ENCODE assay signal across 8 cellular contexts in the genomic region with DNA sequence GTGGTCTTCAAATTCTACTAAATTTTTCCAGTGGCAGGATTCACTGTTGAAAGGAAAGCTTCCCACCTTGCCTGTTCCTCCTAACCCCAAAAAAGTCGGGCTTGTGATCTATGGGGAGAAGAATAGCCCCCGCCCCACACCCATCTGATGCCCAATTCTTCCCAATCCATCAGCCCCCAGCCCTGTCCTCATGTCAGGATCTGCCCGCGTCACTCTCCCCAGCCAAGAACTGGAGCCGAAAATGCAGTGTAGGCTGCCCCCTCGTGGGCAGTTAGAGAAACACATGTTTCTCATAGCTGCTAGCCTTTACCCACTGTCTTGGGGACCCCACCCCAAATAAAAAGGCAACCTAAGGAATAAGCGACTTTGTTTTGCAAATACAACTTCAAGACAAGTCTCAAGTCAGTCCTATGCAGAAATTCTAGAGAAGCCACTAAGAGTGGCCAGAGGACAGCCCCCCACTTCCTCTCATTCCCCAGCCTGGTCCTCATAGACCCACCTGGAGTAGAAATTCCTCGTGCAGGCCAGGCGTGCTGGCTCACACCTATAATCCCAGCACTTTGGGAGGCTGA. TPM values are rescaled to one million over a fixed set of nuclear protein-coding genes. Genes with fewer than 3 reads are reported as not detected.
DNase-seq lines count a peak whose midpoint lies in the region; ATAC-seq, FAIRE-seq and TF ChIP-seq lines count a peak whose summit lies in the region.

No MANE protein-coding gene starts in this region.

- in situ Hi-C loops in HepG2 (cut with HindIII; ENCODE audit: extremely low pct_ligation_motif_present, low pct_unique_long_range_greater_than_20kb), result loop anchor here (5.0 kb wide), 2 partner anchors 132 to 397 kb away; no protein-coding TSS in a partner anchor

- H3K9me3 ChIP-seq in colonic mucosa (no peaks in the 10 kb centered on the region), HepG2 (ENCODE audit: low read length) (no peaks in the 10 kb centered on the region)

- H3K27ac ChIP-seq in VCaP (peak overlapping the region; percentile 35; the same call in 1 of the 2 replicates), colonic mucosa (no peak overlapping the region), HepG2 (ENCODE audit: extremely low read length, insufficient read depth, low read length) (no peak overlapping the region)

- H3K4me3 ChIP-seq in colonic mucosa (no peak overlapping the region), HepG2 (replicated peaks in 1 of 3; ENCODE audit: insufficient read depth in 1 of 3, low read depth in 2 of 3, low read length in 3 of 3) (peak overlapping the region; percentile 27 to 58 (median 44); a peak in 5 of 6 replicates)

- TF ChIP-seq RAD21 in HepG2 (CRISPR knock-in tag; IDR thresholded peaks at IDR 0.05), result peak; percentile 87

- no peaks in the 10 kb centered on the region for H4K20me1 ChIP-seq in HepG2 (ENCODE audit: insufficient read depth, low read length)

- intact Hi-C loops in colonic mucosa (cut with DNase I) (loop anchor here (1.0 to 10.0 kb wide), 2 partner anchors 134 to 394 kb away; no protein-coding TSS in a partner anchor), HepG2 (cut with micrococcal nuclease; ENCODE audit: unreplicated experiment) (loop anchor here (10.0 kb wide), 1 partner anchor 64 kb away; no protein-coding TSS in a partner anchor)

- peak; percentile 93 for TF ChIP-seq CTCF in VCaP (conservative IDR thresholded peaks at IDR 0.05)
- TF ChIP-seq CTCF in colonic mucosa (IDR thresholded peaks at IDR 0.05), result peak; percentile 62
- peak; percentile 93 for TF ChIP-seq CTCF in HepG2 (CRISPR knock-in tag; IDR thresholded peaks at IDR 0.05)

- peak; percentile 77 for DNase-seq in stimulated activated CD4-positive, alpha-beta T cell treated with anti-CD3 and anti-CD28 coated beads, Interleukin-15, amount 100 ng/mL, for 24 hours
- DNase-seq in stimulated activated CD4-positive, alpha-beta T cell treated with anti-CD3 and anti-CD28 coated beads, Interleukin-12 subunit alpha, Interleukin-12 subunit beta, amount 100 ng/mL, for 4 hours, result no peak
- DNase-seq in NCI-H1092 (lab: John Stamatoyannopoulos, UW) (peak; percentile 18), colonic mucosa (peak; percentile 54), HepG2 (ENCODE audit: low spot score) (peak; percentile 55)
- DNase-seq in stimulated activated naive CD8-positive, alpha-beta T cell treated with anti-CD3 and anti-CD28 coated beads, Interleukin-15, Interleukin-2, amounts not matched to agents 100 U/mL and 50 U/mL, for 24 hours, result peak; percentile 78

- TF ChIP-seq EP300 in HepG2 (IDR thresholded peaks at IDR 0.05; ENCODE audit: low read depth in 2 of 2, low read length in 2 of 2) (no peak), HepG2 (CRISPR knock-in tag; IDR thresholded peaks at IDR 0.05; ENCODE audit: borderline replicate concordance) (no peak)

- FAIRE-seq in HepG2 (lab: Jason Lieb, UNC), result peak; percentile 73

- no peak for TF ChIP-seq POLR2A in HepG2 (IDR thresholded peaks at IDR 0.05; ENCODE audit: insufficient read depth in 1 of 2, low read depth in 2 of 2, low read length in 2 of 2)

- H3K4me1 ChIP-seq in colonic mucosa (peaks cover 16% of the 10 kb centered on the region), HepG2 (ENCODE audit: insufficient read depth, low read length) (peaks cover 36% of the 10 kb centered on the region)

- H2AFZ ChIP-seq in HepG2 (ENCODE audit: low read length), result no peak overlapping the region

- H3K9ac ChIP-seq in colonic mucosa (ENCODE audit: low read depth in 2 of 2, low read length in 2 of 2) (no peak overlapping the region), HepG2 (ENCODE audit: insufficient read depth, low read depth, low read length) (no peak overlapping the region)

- POLR2A ChIA-PET in HepG2 (lab: Yijun Ruan, JAX), result interaction anchor here (0.6 to 2.3 kb wide), 8 partner anchors 9 to 137 kb away, joined by 4 to 13 read pairs (median 7); a partner anchor contains a TSS

- H3K36me3 ChIP-seq in colonic mucosa (no peaks in the 10 kb centered on the region), HepG2 (replicated peaks in 1 of 2; ENCODE audit: control insufficient read depth in 1 of 2, insufficient read depth in 2 of 2, low read length in 2 of 2) (no peaks in the 10 kb centered on the region)

- no peaks in the 10 kb centered on the region for H3K27me3 ChIP-seq in colonic mucosa
- H3K27me3 ChIP-seq in HepG2 (ENCODE audit: control insufficient read depth in 1 of 2, insufficient read depth in 2 of 2, low read length in 2 of 2), result no peaks in the 10 kb centered on the region

- 4% methylated on average over 8 of the region's 9 CpGs for WGBS in HepG2 (ENCODE audit: low lambda C conversion rate)

- no TSS peak for BruUV-seq in HepG2 (replicated peaks; lab: Mats Ljungman, UMichigan)

- peak; percentile 31 for ATAC-seq in HepG2
- peak; percentile 41 for ATAC-seq in stimulated activated naive CD8-positive, alpha-beta T cell treated with anti-CD3 and anti-CD28 coated beads, Interleukin-15, Interleukin-2, amounts not matched to agents 100 U/mL and 50 U/mL, for 24 hours
- ATAC-seq in HG03039 (IDR thresholded peaks at IDR 0.05; ENCODE audit: unreplicated experiment), result no peak

- peak overlapping the region; percentile 87 for H3K4me2 ChIP-seq in HepG2 (ENCODE audit: low read depth, low read length)

- H3K79me2 ChIP-seq in HepG2 (ENCODE audit: insufficient read depth, low read length), result no peaks in the 10 kb centered on the region

- CTCF ChIA-PET in HepG2 (lab: Yijun Ruan, JAX; ENCODE audit: low intra/inter-chr PET ratio, low total read pairs), result interaction anchor here (0.8 to 5.8 kb wide), 8 partner anchors 28 to 150 kb away, joined by 3 to 59 read pairs (median 5); no protein-coding TSS in a partner anchor

RNA-seq across cellular contexts. Expression of a gene that starts 13.0 kb away (rescaled TPM):
- total RNA-seq in colonic mucosa (100 to 1,000 TPM in 1 of 2 donors, 10 to 100 TPM in 1; 64.3 to 126 TPM), HepG2 (2016; rRNA removed; fragmentation: Illumina TruSeq; extraction: Trizol) (20.6 and 21.3 TPM in 2 replicates)
- total RNA-seq in HepG2 (2016; cell fraction: cytosol; rRNA removed; fragmentation: Illumina TruSeq; extraction: Trizol; ENCODE audit: low read depth), result 8.5 and 9.2 TPM in 2 replicates
- 17.5 and 21.5 TPM in 2 replicates for total RNA-seq in HepG2 (2016; cell fraction: insoluble cytoplasmic fraction; rRNA removed; fragmentation: Illumina TruSeq; extraction: Trizol)
- total RNA-seq in HepG2 (2016; cell fraction: membrane; rRNA removed; fragmentation: Illumina TruSeq; extraction: Trizol), result 24.6 and 31.5 TPM in 2 replicates
- total RNA-seq in HepG2 (2016; cell fraction: nucleus; rRNA removed; fragmentation: Illumina TruSeq; extraction: Trizol), result 22.6 and 23.4 TPM in 2 replicates
- polyA plus RNA-seq in HepG2 (2011; rRNA removed), result 12.5 and 18.8 TPM in 2 replicates
- polyA plus RNA-seq in HepG2 (2011; cell fraction: cytosol; rRNA removed), result 13.9 and 14.0 TPM in 2 replicates
- polyA plus RNA-seq in HepG2 (2011; cell fraction: nucleus; rRNA removed), result 67.4 and 72.0 TPM in 2 replicates
- 26.5 and 39.5 TPM in 2 replicates for polyA plus RNA-seq in HepG2 (2012)
- polyA plus RNA-seq in HepG2 (2016; cell fraction: cytosol; fragmentation: Illumina TruSeq; extraction: Trizol; ENCODE audit: low read depth), result 10.3 and 12.4 TPM in 2 replicates
- polyA plus RNA-seq in HepG2 (2016; cell fraction: insoluble cytoplasmic fraction; fragmentation: Illumina TruSeq; extraction: Trizol; ENCODE audit: low read depth), result 42.9 and 49.6 TPM in 2 replicates
- polyA plus RNA-seq in HepG2 (2016; cell fraction: membrane; fragmentation: Illumina TruSeq; extraction: Trizol; ENCODE audit: low read depth), result 24.4 and 34.3 TPM in 2 replicates
- 80.5 and 84.1 TPM in 2 replicates for polyA plus RNA-seq in HepG2 (2016; cell fraction: nucleus; fragmentation: Illumina TruSeq; extraction: Trizol; ENCODE audit: insufficient read depth, low read depth)
- polyA minus RNA-seq in HepG2 (2011; rRNA and poly(A)+ RNA removed; ENCODE audit: low replicate concordance), result 34.0 and 51.8 TPM in 2 replicates
- 19.3 and 20.3 TPM in 2 replicates for polyA minus RNA-seq in HepG2 (2011; cell fraction: cytosol; rRNA and poly(A)+ RNA removed)
- polyA minus RNA-seq in HepG2 (2011; cell fraction: nucleus; rRNA and poly(A)+ RNA removed), result 23.4 and 28.1 TPM in 2 replicates

RNA-seq across cellular contexts. Expression of a gene that starts 20.2 kb away (rescaled TPM):
- not detected for total RNA-seq in colonic mucosa
- total RNA-seq in HepG2 (2016; rRNA removed; fragmentation: Illumina TruSeq; extraction: Trizol), result not detected in 2 replicates
- total RNA-seq in HepG2 (2016; cell fraction: cytosol; rRNA removed; fragmentation: Illumina TruSeq; extraction: Trizol; ENCODE audit: low read depth), result not detected in 2 replicates
- total RNA-seq in HepG2 (2016; cell fraction: insoluble cytoplasmic fraction; rRNA removed; fragmentation: Illumina TruSeq; extraction: Trizol), result not detected in 2 replicates
- not detected in 2 replicates for total RNA-seq in HepG2 (2016; cell fraction: membrane; rRNA removed; fragmentation: Illumina TruSeq; extraction: Trizol)
- total RNA-seq in HepG2 (2016; cell fraction: nucleus; rRNA removed; fragmentation: Illumina TruSeq; extraction: Trizol), result not detected in 2 replicates
- 0.07 and 0.09 TPM in 2 replicates for polyA plus RNA-seq in HepG2 (2011; rRNA removed)
- 0.03 and 0.13 TPM in 2 replicates for polyA plus RNA-seq in HepG2 (2011; cell fraction: cytosol; rRNA removed)
- 0.03 TPM in 1 of 2 replicates, not detected in the other for polyA plus RNA-seq in HepG2 (2011; cell fraction: nucleus; rRNA removed)
- polyA plus RNA-seq in HepG2 (2012), result 0.12 and 0.23 TPM in 2 replicates
- not detected in 2 replicates for polyA plus RNA-seq in HepG2 (2016; cell fraction: cytosol; fragmentation: Illumina TruSeq; extraction: Trizol; ENCODE audit: low read depth)
- not detected in 2 replicates for polyA plus RNA-seq in HepG2 (2016; cell fraction: insoluble cytoplasmic fraction; fragmentation: Illumina TruSeq; extraction: Trizol; ENCODE audit: low read depth)
- polyA plus RNA-seq in HepG2 (2016; cell fraction: membrane; fragmentation: Illumina TruSeq; extraction: Trizol; ENCODE audit: low read depth), result not detected in 2 replicates
- polyA plus RNA-seq in HepG2 (2016; cell fraction: nucleus; fragmentation: Illumina TruSeq; extraction: Trizol; ENCODE audit: insufficient read depth, low read depth), result not detected in 2 replicates
- polyA minus RNA-seq in HepG2 (2011; rRNA and poly(A)+ RNA removed; ENCODE audit: low replicate concordance), result 0.05 TPM in 1 of 2 replicates, not detected in the other
- not detected in 2 replicates for polyA minus RNA-seq in HepG2 (2011; cell fraction: cytosol; rRNA and poly(A)+ RNA removed)
- polyA minus RNA-seq in HepG2 (2011; cell fraction: nucleus; rRNA and poly(A)+ RNA removed), result not detected in 2 replicates

RNA-seq across cellular contexts. Expression of a gene that starts 43.5 kb away (rescaled TPM):
- total RNA-seq in colonic mucosa, result not detected
- 4.1 and 7.9 TPM in 2 replicates for total RNA-seq in HepG2 (2016; rRNA removed; fragmentation: Illumina TruSeq; extraction: Trizol)
- 1.3 and 1.7 TPM in 2 replicates for total RNA-seq in HepG2 (2016; cell fraction: cytosol; rRNA removed; fragmentation: Illumina TruSeq; extraction: Trizol; ENCODE audit: low read depth)
- total RNA-seq in HepG2 (2016; cell fraction: insoluble cytoplasmic fraction; rRNA removed; fragmentation: Illumina TruSeq; extraction: Trizol), result 3.5 and 7.6 TPM in 2 replicates
- total RNA-seq in HepG2 (2016; cell fraction: membrane; rRNA removed; fragmentation: Illumina TruSeq; extraction: Trizol), result 3.3 and 3.8 TPM in 2 replicates
- total RNA-seq in HepG2 (2016; cell fraction: nucleus; rRNA removed; fragmentation: Illumina TruSeq; extraction: Trizol), result 8.5 and 8.7 TPM in 2 replicates
- polyA plus RNA-seq in HepG2 (2011; rRNA removed), result 8.0 and 11.0 TPM in 2 replicates
- polyA plus RNA-seq in HepG2 (2011; cell fraction: cytosol; rRNA removed), result 7.0 and 10.8 TPM in 2 replicates
- 8.4 and 11.9 TPM in 2 replicates for polyA plus RNA-seq in HepG2 (2011; cell fraction: nucleus; rRNA removed)
- 7.0 and 9.5 TPM in 2 replicates for polyA plus RNA-seq in HepG2 (2012)
- 1.2 TPM in 2 replicates for polyA plus RNA-seq in HepG2 (2016; cell fraction: cytosol; fragmentation: Illumina TruSeq; extraction: Trizol; ENCODE audit: low read depth)
- 3.4 and 3.6 TPM in 2 replicates for polyA plus RNA-seq in HepG2 (2016; cell fraction: insoluble cytoplasmic fraction; fragmentation: Illumina TruSeq; extraction: Trizol; ENCODE audit: low read depth)
- polyA plus RNA-seq in HepG2 (2016; cell fraction: membrane; fragmentation: Illumina TruSeq; extraction: Trizol; ENCODE audit: low read depth), result 1.9 and 2.1 TPM in 2 replicates
- polyA plus RNA-seq in HepG2 (2016; cell fraction: nucleus; fragmentation: Illumina TruSeq; extraction: Trizol; ENCODE audit: insufficient read depth, low read depth), result 13.4 and 14.2 TPM in 2 replicates
- 2.4 and 6.8 TPM in 2 replicates for polyA minus RNA-seq in HepG2 (2011; rRNA and poly(A)+ RNA removed; ENCODE audit: low replicate concordance)
- polyA minus RNA-seq in HepG2 (2011; cell fraction: cytosol; rRNA and poly(A)+ RNA removed), result 2.5 and 7.8 TPM in 2 replicates
- polyA minus RNA-seq in HepG2 (2011; cell fraction: nucleus; rRNA and poly(A)+ RNA removed), result 1.9 and 5.3 TPM in 2 replicates

RNA-seq across cellular contexts. Expression of a gene that starts 43.8 kb away (rescaled TPM):
- total RNA-seq in colonic mucosa, result not detected
- not detected in 2 replicates for total RNA-seq in HepG2 (2016; rRNA removed; fragmentation: Illumina TruSeq; extraction: Trizol)
- total RNA-seq in HepG2 (2016; cell fraction: cytosol; rRNA removed; fragmentation: Illumina TruSeq; extraction: Trizol; ENCODE audit: low read depth), result not detected in 2 replicates
- total RNA-seq in HepG2 (2016; cell fraction: insoluble cytoplasmic fraction; rRNA removed; fragmentation: Illumina TruSeq; extraction: Trizol), result not detected in 2 replicates
- not detected in 2 replicates for total RNA-seq in HepG2 (2016; cell fraction: membrane; rRNA removed; fragmentation: Illumina TruSeq; extraction: Trizol)
- not detected in 2 replicates for total RNA-seq in HepG2 (2016; cell fraction: nucleus; rRNA removed; fragmentation: Illumina TruSeq; extraction: Trizol)
- not detected in 2 replicates for polyA plus RNA-seq in HepG2 (2011; rRNA removed)
- polyA plus RNA-seq in HepG2 (2011; cell fraction: cytosol; rRNA removed), result not detected in 2 replicates
- polyA plus RNA-seq in HepG2 (2011; cell fraction: nucleus; rRNA removed), result 0.17 and 0.26 TPM in 2 replicates
- polyA plus RNA-seq in HepG2 (2012), result not detected in 2 replicates
- not detected in 2 replicates for polyA plus RNA-seq in HepG2 (2016; cell fraction: cytosol; fragmentation: Illumina TruSeq; extraction: Trizol; ENCODE audit: low read depth)
- polyA plus RNA-seq in HepG2 (2016; cell fraction: insoluble cytoplasmic fraction; fragmentation: Illumina TruSeq; extraction: Trizol; ENCODE audit: low read depth), result not detected in 2 replicates
- polyA plus RNA-seq in HepG2 (2016; cell fraction: membrane; fragmentation: Illumina TruSeq; extraction: Trizol; ENCODE audit: low read depth), result not detected in 2 replicates
- polyA plus RNA-seq in HepG2 (2016; cell fraction: nucleus; fragmentation: Illumina TruSeq; extraction: Trizol; ENCODE audit: insufficient read depth, low read depth), result not detected in 2 replicates
- polyA minus RNA-seq in HepG2 (2011; rRNA and poly(A)+ RNA removed; ENCODE audit: low replicate concordance), result 0.07 TPM in 1 of 2 replicates, not detected in the other
- not detected in 2 replicates for polyA minus RNA-seq in HepG2 (2011; cell fraction: cytosol; rRNA and poly(A)+ RNA removed)
- polyA minus RNA-seq in HepG2 (2011; cell fraction: nucleus; rRNA and poly(A)+ RNA removed), result not detected in 2 replicates

RNA-seq across cellular contexts. Expression of a gene that starts 57.6 kb away (rescaled TPM):
- total RNA-seq in colonic mucosa (not detected), HepG2 (2016; rRNA removed; fragmentation: Illumina TruSeq; extraction: Trizol) (not detected in 2 replicates)
- total RNA-seq in HepG2 (2016; cell fraction: cytosol; rRNA removed; fragmentation: Illumina TruSeq; extraction: Trizol; ENCODE audit: low read depth), result not detected in 2 replicates
- total RNA-seq in HepG2 (2016; cell fraction: insoluble cytoplasmic fraction; rRNA removed; fragmentation: Illumina TruSeq; extraction: Trizol), result not detected in 2 replicates
- total RNA-seq in HepG2 (2016; cell fraction: membrane; rRNA removed; fragmentation: Illumina TruSeq; extraction: Trizol), result not detected in 2 replicates
- not detected in 2 replicates for total RNA-seq in HepG2 (2016; cell fraction: nucleus; rRNA removed; fragmentation: Illumina TruSeq; extraction: Trizol)
- not detected in 2 replicates for polyA plus RNA-seq in HepG2 (2011; rRNA removed)
- polyA plus RNA-seq in HepG2 (2011; cell fraction: cytosol; rRNA removed), result not detected in 2 replicates
- polyA plus RNA-seq in HepG2 (2011; cell fraction: nucleus; rRNA removed), result 0.05 TPM in 1 of 2 replicates, not detected in the other
- polyA plus RNA-seq in HepG2 (2012), result not detected in 2 replicates
- polyA plus RNA-seq in HepG2 (2016; cell fraction: cytosol; fragmentation: Illumina TruSeq; extraction: Trizol; ENCODE audit: low read depth), result not detected in 2 replicates
- not detected in 2 replicates for polyA plus RNA-seq in HepG2 (2016; cell fraction: insoluble cytoplasmic fraction; fragmentation: Illumina TruSeq; extraction: Trizol; ENCODE audit: low read depth)
- not detected in 2 replicates for polyA plus RNA-seq in HepG2 (2016; cell fraction: membrane; fragmentation: Illumina TruSeq; extraction: Trizol; ENCODE audit: low read depth)
- not detected in 2 replicates for polyA plus RNA-seq in HepG2 (2016; cell fraction: nucleus; fragmentation: Illumina TruSeq; extraction: Trizol; ENCODE audit: insufficient read depth, low read depth)
- polyA minus RNA-seq in HepG2 (2011; rRNA and poly(A)+ RNA removed; ENCODE audit: low replicate concordance), result not detected in 2 replicates
- not detected in 2 replicates for polyA minus RNA-seq in HepG2 (2011; cell fraction: cytosol; rRNA and poly(A)+ RNA removed)
- not detected in 2 replicates for polyA minus RNA-seq in HepG2 (2011; cell fraction: nucleus; rRNA and poly(A)+ RNA removed)
